In the genomic region with DNA sequence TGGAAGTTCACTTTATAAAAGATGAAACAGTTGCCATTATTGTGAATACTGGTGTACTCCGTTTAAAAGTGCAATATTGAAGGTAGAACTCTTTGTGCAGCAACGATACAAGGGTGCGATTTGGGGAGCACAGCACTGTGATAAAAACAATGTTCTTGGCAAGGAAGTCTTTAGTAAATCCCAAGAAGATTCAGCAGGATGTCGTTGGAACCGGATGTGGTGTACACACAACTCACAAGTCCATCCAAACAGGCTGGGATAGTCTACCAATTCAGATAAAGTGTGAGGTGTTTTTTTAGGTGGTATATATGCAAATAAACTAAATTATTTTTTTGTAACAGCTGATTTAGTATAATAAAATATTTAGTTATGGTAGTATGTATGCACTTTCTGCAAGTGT, we compare ENCODE assay signal across 9 cellular contexts.
"Had no signal": no experiment of that assay in that cellular context is flagged by ENCODE, and none has a peak within 500 bp of the region (broad histone marks: within the 10 kb centered on the region; RNA-seq: fewer than 3 reads in every experiment).

No MANE protein-coding gene starts in this region.

- H3K27ac Mint-ChIP-seq: activated naive CD8-positive, alpha-beta T cell treated with anti-CD3 and anti-CD28 coated beads for 36 hours; dendritic cell treated with granulocyte-macrophage colony-stimulating factor and Interleukin-4, amounts not matched to agents 40 ng/mL and 50 ng/mL, for 4 days; natural killer cell treated with Interleukin-12 subunit alpha and Interleukin-12 subunit beta and Interleukin-15 and Interleukin-18, amount 100 ng/mL, for 72 hours had no signal

- H3K4me3 ChIP-seq: pancreas had no signal

- H3K9me3 Mint-ChIP-seq: activated T-cell treated with anti-CD3 and anti-CD28 coated beads, Interleukin-2, amount 50 U/mL, for 4 hours; dendritic cell treated with granulocyte-macrophage colony-stimulating factor and Interleukin-4, amounts not matched to agents 40 ng/mL and 50 ng/mL, for 4 days; natural killer cell treated with Interleukin-12 subunit alpha and Interleukin-12 subunit beta and Interleukin-15 and Interleukin-18, amount 100 ng/mL, for 72 hours had no signal

- H3K9me3 ChIP-seq: pancreas had no signal

- DNase-seq: activated CD4-positive, alpha-beta T cell treated with anti-CD3 and anti-CD28 coated beads, Interleukin-2, amount 50 U/mL, for 4 hours; activated CD4-positive, CD25-positive, alpha-beta regulatory T cell treated with anti-CD3 and anti-CD28 coated beads, Interleukin-2, amount 50 U/mL, for 72 hours; activated gamma-delta T cell; activated T-cell treated with anti-CD3 and anti-CD28 coated beads, Interleukin-2, amount 50 U/mL, for 4 hours; small intestine had no signal

- H3K27ac ChIP-seq: pancreas had no signal

- H3K36me3 Mint-ChIP-seq: activated naive CD8-positive, alpha-beta T cell treated with anti-CD3 and anti-CD28 coated beads for 36 hours; natural killer cell treated with Interleukin-12 subunit alpha and Interleukin-12 subunit beta and Interleukin-15 and Interleukin-18, amount 100 ng/mL, for 72 hours had no signal

- H3K4me1 ChIP-seq: pancreas had no signal

- H3K36me3 ChIP-seq: pancreas had no signal

- H3K4me3 Mint-ChIP-seq: dendritic cell treated with granulocyte-macrophage colony-stimulating factor and Interleukin-4, amounts not matched to agents 40 ng/mL and 50 ng/mL, for 4 days; natural killer cell treated with Interleukin-12 subunit alpha and Interleukin-12 subunit beta and Interleukin-15 and Interleukin-18, amount 100 ng/mL, for 72 hours had no signal
